ENCODE assay signal across 12 cellular contexts in genomic region chr17:82888583-82889495, GRCh38. TPM values are rescaled to one million over a fixed set of nuclear protein-coding genes. Genes with fewer than 3 reads are reported as not detected.
DNase-seq lines count a peak whose midpoint lies in the region; ATAC-seq and TF ChIP-seq lines count a peak whose summit lies in the region.
"Had no signal": no experiment of that assay in that cellular context is flagged by ENCODE, and none has a peak within 500 bp of the region (broad histone marks: within the 10 kb centered on the region; RNA-seq: fewer than 3 reads in every experiment).

No MANE protein-coding gene starts in this region.

- H3K4me3 ChIP-seq in HUES6 (ENCODE audit: low read depth, low read length), result no peak overlapping the region

- H3K27me3 Mint-ChIP-seq in WTC11 (ENCODE audit: low read depth), result no peaks in the 10 kb centered on the region
- H3K27me3 Mint-ChIP-seq in stimulated activated naive B cell treated with anti-CD40 and anti-IgM and Interleukin-4, amounts not matched to agents 10 μg/mL and 1 μg/mL and 100 μg/mL, for 72 hours, result no peaks in the 10 kb centered on the region
- no peaks in the 10 kb centered on the region for H3K27me3 Mint-ChIP-seq in activated CD8-positive, alpha-beta memory T cell treated with anti-CD3 and anti-CD28 coated beads, Interleukin-2, amount 10 ng/mL, durations not matched to agents 7 days and 5 days
- H3K27me3 Mint-ChIP-seq: activated CD8-positive, alpha-beta T cell treated with anti-CD3 and anti-CD28 coated beads for 36 hours; activated naive CD8-positive, alpha-beta T cell had no signal

- H3K9ac ChIP-seq in HUES6 (ENCODE audit: low read length), result no peak overlapping the region

- peaks cover 51% of the 10 kb centered on the region for H3K36me3 ChIP-seq in HUES6 (ENCODE audit: control insufficient read depth, insufficient read depth, low read length)

- H3K4me3 Mint-ChIP-seq in WTC11, result no peak overlapping the region
- no peak overlapping the region for H3K4me3 Mint-ChIP-seq in stimulated activated naive B cell treated with anti-CD40 and anti-IgM and Interleukin-4, amounts not matched to agents 10 μg/mL and 1 μg/mL and 100 μg/mL, for 72 hours
- no peak overlapping the region for H3K4me3 Mint-ChIP-seq in activated CD8-positive, alpha-beta memory T cell treated with anti-CD3 and anti-CD28 coated beads, Interleukin-2, amount 10 ng/mL, durations not matched to agents 7 days and 5 days
- H3K4me3 Mint-ChIP-seq: activated CD8-positive, alpha-beta T cell treated with anti-CD3 and anti-CD28 coated beads for 36 hours; activated naive CD8-positive, alpha-beta T cell had no signal

- H3K27me3 ChIP-seq in HUES6 (ENCODE audit: control insufficient read depth, insufficient read depth, low read length), result no peaks in the 10 kb centered on the region

- H3K27ac ChIP-seq in HUES6 (ENCODE audit: low read depth, low read length), result peak overlapping the region; percentile 69

- DNase-seq in WTC11 (ENCODE audit: low spot score) (no peak), left lobe of liver (ENCODE audit: low spot score) (peak; percentile 96), DMS 273 treated with DMSO at 0.1 percent for 48 hours (lab: John Stamatoyannopoulos, UW) (no peak), NK-92 (lab: John Stamatoyannopoulos, UW; ENCODE audit: unreplicated experiment) (no peak)
- no peak for DNase-seq in stimulated activated naive B cell treated with anti-CD40 and anti-IgM and Interleukin-4, amounts not matched to agents 10 μg/mL and 1 μg/mL and 100 μg/mL, for 72 hours
- no peak for DNase-seq in activated CD8-positive, alpha-beta memory T cell treated with anti-CD3 and anti-CD28 coated beads, Interleukin-2, amount 10 ng/mL, durations not matched to agents 7 days and 5 days
- DNase-seq: activated CD8-positive, alpha-beta T cell treated with anti-CD3 and anti-CD28 coated beads for 36 hours; NCI-H526 treated with DMSO at 0.1 percent for 48 hours had no signal

- H3K4me1 ChIP-seq in HUES6 (ENCODE audit: control insufficient read depth, insufficient read depth, low read length), result peaks cover 23% of the 10 kb centered on the region

- peaks cover 7% of the 10 kb centered on the region for H3K9me3 Mint-ChIP-seq in WTC11
- peaks cover 0 to 5% of the 10 kb centered on the region in 2 donors for H3K9me3 Mint-ChIP-seq in stimulated activated naive B cell treated with anti-CD40 and anti-IgM and Interleukin-4, amounts not matched to agents 10 μg/mL and 1 μg/mL and 100 μg/mL, for 72 hours
- H3K9me3 Mint-ChIP-seq in activated CD8-positive, alpha-beta memory T cell treated with anti-CD3 and anti-CD28 coated beads, Interleukin-2, amount 10 ng/mL, durations not matched to agents 7 days and 5 days (ENCODE audit: low read depth), result no peaks in the 10 kb centered on the region
- H3K9me3 Mint-ChIP-seq: activated CD8-positive, alpha-beta T cell treated with anti-CD3 and anti-CD28 coated beads for 36 hours had no signal

- H3K9me3 ChIP-seq in HUES6 (ENCODE audit: control insufficient read depth, insufficient read depth, low read depth, low read length), result no peaks in the 10 kb centered on the region

- CTCF ChIA-PET in WTC11 (lab: Charles Lee), result interaction anchor here (1.2 to 2.1 kb wide), 2 partner anchors 29 to 220 kb away, joined by 3 to 8 read pairs; no protein-coding TSS in a partner anchor
- CTCF ChIA-PET in activated CD8-positive, alpha-beta memory T cell treated with anti-CD3 and anti-CD28 coated beads, Interleukin-2, amount 10 ng/mL, durations not matched to agents 7 days and 5 days (lab: Charles Lee), result no interaction called here

- peaks cover 26% of the 10 kb centered on the region for H3K4me1 Mint-ChIP-seq in WTC11
- H3K4me1 Mint-ChIP-seq in stimulated activated naive B cell treated with anti-CD40 and anti-IgM and Interleukin-4, amounts not matched to agents 10 μg/mL and 1 μg/mL and 100 μg/mL, for 72 hours, result peaks cover 51 to 70% of the 10 kb centered on the region in 2 donors
- H3K4me1 Mint-ChIP-seq in activated CD8-positive, alpha-beta memory T cell treated with anti-CD3 and anti-CD28 coated beads, Interleukin-2, amount 10 ng/mL, durations not matched to agents 7 days and 5 days, result peaks cover 63% of the 10 kb centered on the region

- peaks cover 28% of the 10 kb centered on the region for H3K36me3 Mint-ChIP-seq in WTC11
- H3K36me3 Mint-ChIP-seq in stimulated activated naive B cell treated with anti-CD40 and anti-IgM and Interleukin-4, amounts not matched to agents 10 μg/mL and 1 μg/mL and 100 μg/mL, for 72 hours, result peaks cover 46 to 68% of the 10 kb centered on the region in 2 donors
- peaks cover 16% of the 10 kb centered on the region for H3K36me3 Mint-ChIP-seq in activated CD8-positive, alpha-beta memory T cell treated with anti-CD3 and anti-CD28 coated beads, Interleukin-2, amount 10 ng/mL, durations not matched to agents 7 days and 5 days

- POLR2A ChIA-PET in WTC11 (lab: Charles Lee), result no interaction called here

- peak overlapping the region; percentile 27 for H3K27ac Mint-ChIP-seq in WTC11
- H3K27ac Mint-ChIP-seq in stimulated activated naive B cell treated with anti-CD40 and anti-IgM and Interleukin-4, amounts not matched to agents 10 μg/mL and 1 μg/mL and 100 μg/mL, for 72 hours, result peak overlapping the region; percentile 93
- H3K27ac Mint-ChIP-seq in activated CD8-positive, alpha-beta memory T cell treated with anti-CD3 and anti-CD28 coated beads, Interleukin-2, amount 10 ng/mL, durations not matched to agents 7 days and 5 days, result no peak overlapping the region

- ATAC-seq in WTC11 (no peak), left lobe of liver (peak; percentile 88), GM18870 (IDR thresholded peaks at IDR 0.05; ENCODE audit: unreplicated experiment) (no peak)
- no peak for ATAC-seq in stimulated activated naive B cell treated with anti-CD40 and anti-IgM and Interleukin-4, amounts not matched to agents 10 μg/mL and 1 μg/mL and 100 μg/mL, for 72 hours (replicated peaks)
- ATAC-seq in activated CD8-positive, alpha-beta memory T cell treated with anti-CD3 and anti-CD28 coated beads, Interleukin-2, amount 10 ng/mL, durations not matched to agents 7 days and 5 days, result no peak
- ATAC-seq: activated CD8-positive, alpha-beta T cell treated with anti-CD3 and anti-CD28 coated beads for 36 hours had no signal

- TF ChIP-seq CTCF in WTC11 (IDR thresholded peaks at IDR 0.05), result no peak

TF ChIP-seq in WTC11, 78 proteins besides CTCF, POLR2A, EP300 and RAD21 (continues in another document):
- no peak for TF ChIP-seq USF1 (CRISPR knock-in tag; IDR thresholded peaks at IDR 0.05)
- TF ChIP-seq JUN (CRISPR knock-in tag; IDR thresholded peaks at IDR 0.05), result no peak
- TF ChIP-seq NR1H2 (CRISPR knock-in tag; IDR thresholded peaks at IDR 0.05), result no peak
- no peak for TF ChIP-seq ATF3 (CRISPR knock-in tag; conservative IDR thresholded peaks at IDR 0.05)
- no peak for TF ChIP-seq MXD4 (CRISPR knock-in tag; IDR thresholded peaks at IDR 0.05; ENCODE audit: borderline replicate concordance)
- no peak for TF ChIP-seq CDX4 (CRISPR knock-in tag; IDR thresholded peaks at IDR 0.05; ENCODE audit: borderline replicate concordance)
- TF ChIP-seq NFE2L1 (CRISPR knock-in tag; IDR thresholded peaks at IDR 0.05), result no peak
- TF ChIP-seq ZNF532 (CRISPR knock-in tag; IDR thresholded peaks at IDR 0.05; ENCODE audit: borderline replicate concordance), result no peak
- TF ChIP-seq TP53 (CRISPR knock-in tag; IDR thresholded peaks at IDR 0.05), result no peak

RNA-seq across cellular contexts. Expression of gene ZNF750, which starts 49.0 kb away (rescaled TPM):
- 0.04 to 0.07 TPM in 2 of 3 replicates, not detected in the other for total RNA-seq in WTC11 (2021)
- total RNA-seq in left lobe of liver, result 0.08 TPM
- total RNA-seq in activated CD8-positive, alpha-beta memory T cell treated with anti-CD3 and anti-CD28 coated beads, Interleukin-2, amount 10 ng/mL, durations not matched to agents 7 days and 5 days, result not detected
- total RNA-seq: activated CD8-positive, alpha-beta T cell treated with anti-CD3 and anti-CD28 coated beads for 36 hours; mononuclear cell had no signal
